In genomic region chr20:53837126-53837826, GRCh38 we compare ENCODE assay signal across 1 cellular context.
TF ChIP-seq lines count a peak whose summit lies in the region.

No MANE protein-coding gene starts in this region.

TF ChIP-seq in H1, 55 proteins besides CTCF, POLR2A, EP300 and RAD21:
- TF ChIP-seq RBBP5 (IDR thresholded peaks at IDR 0.05; ENCODE audit: borderline replicate concordance, low read depth, low read length), result no peak
- no peak for TF ChIP-seq SIN3A (conservative IDR thresholded peaks at IDR 0.05 in 1 of 2, IDR thresholded peaks at IDR 0.05 in 1 of 2; ENCODE audit: low read depth in 1 of 2, low read length in 2 of 2)
- no peak for TF ChIP-seq CBX5 (IDR thresholded peaks at IDR 0.05; ENCODE audit: low read depth, low read length)
- no peak for TF ChIP-seq ATF2 (IDR thresholded peaks at IDR 0.05; ENCODE audit: low read length)
- TF ChIP-seq POU5F1 (IDR thresholded peaks at IDR 0.05; ENCODE audit: low read depth, low read length), result no peak
- TF ChIP-seq TBP (IDR thresholded peaks at IDR 0.05; ENCODE audit: low read depth, low read length), result no peak
- TF ChIP-seq SP1 (IDR thresholded peaks at IDR 0.05; ENCODE audit: low read depth, low read length), result no peak
- no peak for TF ChIP-seq USF2 (IDR thresholded peaks at IDR 0.05; ENCODE audit: low read length)
- TF ChIP-seq PHF8 (conservative IDR thresholded peaks at IDR 0.05; ENCODE audit: low read depth, low read length), result no peak
- no peak for TF ChIP-seq MAX (IDR thresholded peaks at IDR 0.05)
- TF ChIP-seq ATF3 (IDR thresholded peaks at IDR 0.05; ENCODE audit: insufficient read depth, low read depth, low read length), result no peak
- no peak for TF ChIP-seq BCL11A (IDR thresholded peaks at IDR 0.05; ENCODE audit: low read depth in 2 of 2, low read length in 2 of 2)
- no peak for TF ChIP-seq KDM5A (IDR thresholded peaks at IDR 0.05; ENCODE audit: low read length)
- TF ChIP-seq BACH1 (IDR thresholded peaks at IDR 0.05; ENCODE audit: low read length), result no peak
- TF ChIP-seq BRCA1 (IDR thresholded peaks at IDR 0.05; ENCODE audit: low read depth, low read length), result no peak
- no peak for TF ChIP-seq CREB1 (IDR thresholded peaks at IDR 0.05)
- TF ChIP-seq SUZ12 (IDR thresholded peaks at IDR 0.05; ENCODE audit: low read length), result no peak
- no peak for TF ChIP-seq SP2 (IDR thresholded peaks at IDR 0.05; ENCODE audit: low read length)
TF ChIP-seq in H1: peak in this region for 0.
